Comparison of ENCODE assay signal across 8 cellular contexts in genomic region chr9:62798884-62799850, GRCh38.
DNase-seq lines count a peak whose midpoint lies in the region; ATAC-seq, FAIRE-seq and TF ChIP-seq lines count a peak whose summit lies in the region.
"Not testable (repeated sequence)": the region's sequence is repeated elsewhere in the genome, so short reads cannot be mapped to it uniquely, and the experiment has no call there.

No MANE protein-coding gene starts in this region.

- H3K36me3 ChIP-seq in GM12878 (ENCODE audit: control insufficient read depth in 2 of 2, insufficient read depth in 2 of 2, low read length in 1 of 2); parathyroid adenoma (ENCODE audit: control insufficient read depth, insufficient read depth, low read length): not testable (repeated sequence)

- H3K9me3 Mint-ChIP-seq in IgD-negative memory B cell; activated CD4-positive, alpha-beta memory T cell treated with anti-CD3 and anti-CD28 coated beads for 36 hours: not testable (repeated sequence)

- peak overlapping the region; percentile 70 for H3K9ac ChIP-seq in GM12878 (ENCODE audit: control insufficient read depth, insufficient read depth, low read length)
- H3K9ac ChIP-seq in parathyroid adenoma, result not testable (repeated sequence)

- H2AFZ ChIP-seq in GM12878 (ENCODE audit: control insufficient read depth, low read depth, low read length), result peak overlapping the region; percentile 58
- H2AFZ ChIP-seq in parathyroid adenoma, result peak overlapping the region; percentile 42

- H3K36me3 Mint-ChIP-seq in IgD-negative memory B cell; activated CD4-positive, alpha-beta memory T cell treated with anti-CD3 and anti-CD28 coated beads for 36 hours: not testable (repeated sequence)

- CTCF ChIA-PET in activated CD4-positive, alpha-beta memory T cell treated with anti-CD3 and anti-CD28 coated beads for 36 hours (lab: Charles Lee), result interaction anchor here (1.1 kb wide), 1 partner anchor 1018 kb away, joined by 4 read pairs; no protein-coding TSS in a partner anchor
- CTCF ChIA-PET in GM12878 (lab: Yijun Ruan, JAX), result interaction anchor here (3.3 kb wide), 1 partner anchor 1018 kb away, joined by 25 read pairs; no protein-coding TSS in a partner anchor

- not testable (repeated sequence) for H3K4me1 ChIP-seq in GM12878 (ENCODE audit: control insufficient read depth, insufficient read depth, low read length); parathyroid adenoma

- peaks cover 10 to 23% (median 19%) of the 10 kb centered on the region in 3 donors for H3K4me1 Mint-ChIP-seq in IgD-negative memory B cell
- H3K4me1 Mint-ChIP-seq in activated CD4-positive, alpha-beta memory T cell treated with anti-CD3 and anti-CD28 coated beads for 36 hours (ENCODE audit: low read depth), result peaks cover 31% of the 10 kb centered on the region

- peak; percentile 1 for ATAC-seq in GM12878

- TSS peak; percentile 85 for BruUV-seq in GM12878 (replicated peaks; lab: Mats Ljungman, UMichigan)

- H3K27ac ChIP-seq in GM12878 (ENCODE audit: control insufficient read depth, insufficient read depth), result peak overlapping the region; percentile 94
- not testable (repeated sequence) for H3K27ac ChIP-seq in parathyroid adenoma

- H3K9me3 ChIP-seq in GM12878 (replicated peaks; ENCODE audit: control insufficient read depth, insufficient read depth, low read length); parathyroid adenoma (ENCODE audit: control insufficient read depth, low read length): not testable (repeated sequence)

- peak overlapping the region; percentile 90 to 94 (median 93) for H3K4me3 Mint-ChIP-seq in IgD-negative memory B cell
- peak overlapping the region; percentile 20 for H3K4me3 Mint-ChIP-seq in activated CD4-positive, alpha-beta memory T cell treated with anti-CD3 and anti-CD28 coated beads for 36 hours

- peak overlapping the region; percentile 76 to 98 (median 89) for H3K27ac Mint-ChIP-seq in IgD-negative memory B cell
- not testable (repeated sequence) for H3K27ac Mint-ChIP-seq in activated CD4-positive, alpha-beta memory T cell treated with anti-CD3 and anti-CD28 coated beads for 36 hours

- not testable (repeated sequence) for H4K20me1 ChIP-seq in GM12878 (ENCODE audit: control insufficient read depth, insufficient read depth)

- H3K27me3 ChIP-seq in GM12878 (replicated peaks in 1 of 2; ENCODE audit: control insufficient read depth in 2 of 2, insufficient read depth in 2 of 2, low read length in 1 of 2); parathyroid adenoma (ENCODE audit: control insufficient read depth, insufficient read depth, low read length): not testable (repeated sequence)

- POLR2A ChIA-PET in activated CD4-positive, alpha-beta memory T cell treated with anti-CD3 and anti-CD28 coated beads for 36 hours (lab: Charles Lee), result not testable (repeated sequence)
- POLR2A ChIA-PET in GM12878 (lab: Charles Lee), result interaction anchor here (3.4 kb wide), 1 partner anchor 1018 kb away, joined by 35 read pairs; no protein-coding TSS in a partner anchor

- H3K4me3 ChIP-seq in GM12878 (peak overlapping the region; percentile 79), fibroblast of mammary gland (ENCODE audit: control insufficient read depth, low read depth, low read length) (peak overlapping the region; percentile 23)
- H3K4me3 ChIP-seq in parathyroid adenoma (ENCODE audit: low read depth, low read length), result not testable (repeated sequence)

- peak; percentile 41; the same call in 1 of the 2 replicates for TF ChIP-seq POLR2A in GM12878 (IDR thresholded peaks at IDR 0.05; ENCODE audit: low read depth, low read length)

- peak; percentile 49 for DNase-seq in EH (ENCODE audit: low read depth)
- DNase-seq in activated CD4-positive, alpha-beta memory T cell treated with anti-CD3 and anti-CD28 coated beads for 36 hours, result peak; percentile 56
- peak; percentile 40 for DNase-seq in GM12878 (ENCODE audit: low read depth, low spot score)
- peak; percentile 32 for DNase-seq in fibroblast of mammary gland (ENCODE audit: low read depth)
- DNase-seq in left kidney (ENCODE audit: low read depth, low spot score), result peak; percentile 48
- peak; percentile 54 for DNase-seq in superior temporal gyrus (ENCODE audit: extremely low spot score)

- RAD21 ChIA-PET in GM12878 (lab: Charles Lee; ENCODE audit: unreplicated experiment), result interaction anchor here (3.3 kb wide), 1 partner anchor 1018 kb away, joined by 47 read pairs; no protein-coding TSS in a partner anchor

- H3K4me2 ChIP-seq in GM12878 (ENCODE audit: control insufficient read depth, insufficient read depth), result peak overlapping the region; percentile 96
- peak overlapping the region; percentile 52 for H3K4me2 ChIP-seq in parathyroid adenoma (ENCODE audit: low read length)

- H3K79me2 ChIP-seq in GM12878 (ENCODE audit: control insufficient read depth, insufficient read depth, low read length), result peaks cover 40% of the 10 kb centered on the region
- not testable (repeated sequence) for H3K79me2 ChIP-seq in parathyroid adenoma

- TF ChIP-seq RAD21 in GM12878 (IDR thresholded peaks at IDR 0.05; ENCODE audit: insufficient read depth, low read depth, low read length), result not testable (repeated sequence)

- not testable (repeated sequence) for TF ChIP-seq EP300 in GM12878 (IDR thresholded peaks at IDR 0.05; ENCODE audit: borderline replicate concordance in 1 of 2, control insufficient read depth in 1 of 2, low read depth in 2 of 2, low read length in 2 of 2)

- intact Hi-C loops in activated CD4-positive, alpha-beta memory T cell treated with anti-CD3 and anti-CD28 coated beads for 36 hours (cut with micrococcal nuclease); GM12878 (cut with micrococcal nuclease; ENCODE audit: unreplicated experiment): not testable (repeated sequence)

- SMC1A ChIA-PET in GM12878 (lab: Charles Lee; ENCODE audit: uncharacterized antibody, unreplicated experiment), result interaction anchor here (1.8 kb wide), 1 partner anchor 1018 kb away, joined by 26 read pairs; no protein-coding TSS in a partner anchor

- not testable (repeated sequence) for TF ChIP-seq CTCF in GM12878 (IDR thresholded peaks at IDR 0.05 in 2 of 3, conservative IDR thresholded peaks at IDR 0.05 in 1 of 3; ENCODE audit: control insufficient read depth in 2 of 3, extremely low read depth in 1 of 3, insufficient read depth in 1 of 3, low read depth in 3 of 3, low read length in 3 of 3); fibroblast of mammary gland (conservative IDR thresholded peaks at IDR 0.05; ENCODE audit: control insufficient read depth, insufficient read depth, low read depth, low read length); parathyroid adenoma (IDR thresholded peaks at IDR 0.05)

- peaks cover 11% of the 10 kb centered on the region for H3K27me3 Mint-ChIP-seq in IgD-negative memory B cell
- H3K27me3 Mint-ChIP-seq in activated CD4-positive, alpha-beta memory T cell treated with anti-CD3 and anti-CD28 coated beads for 36 hours, result peaks cover 38% of the 10 kb centered on the region

- not testable (repeated sequence) for FAIRE-seq in GM12878 (lab: Jason Lieb, UNC)

- in situ Hi-C loops in GM12878 (cut with MboI), result not testable (repeated sequence)

- 5% methylated on average over 35 of the region's 35 CpGs for WGBS in GM12878 (ENCODE audit: insufficient coverage, insufficient replicate concordance, low lambda C conversion rate, missing lambda C conversion rate)

TF ChIP-seq in GM12878, 131 proteins besides CTCF, POLR2A, EP300 and RAD21 (continues in another document):
- peak; percentile 67 for TF ChIP-seq RUNX3 (IDR thresholded peaks at IDR 0.05; ENCODE audit: low read length)
- TF ChIP-seq RB1 (IDR thresholded peaks at IDR 0.05; ENCODE audit: borderline replicate concordance), result peak; percentile 48; the same call in 1 of the 2 replicates
- peak; percentile 97 for TF ChIP-seq NBN (IDR thresholded peaks at IDR 0.05)
- peak; percentile 57; the same call in 1 of the 2 replicates for TF ChIP-seq SMAD5 (IDR thresholded peaks at IDR 0.05; ENCODE audit: low read depth)
- TF ChIP-seq BACH1 (IDR thresholded peaks at IDR 0.05; ENCODE audit: borderline replicate concordance), result peak; percentile 68
- 0 out of 2 replicates have a peak, but pooled peaks have one; percentile 22 for TF ChIP-seq IRF4 (IDR thresholded peaks at IDR 0.05; ENCODE audit: low read depth, low read length)
- TF ChIP-seq SKIL (IDR thresholded peaks at IDR 0.05; ENCODE audit: low read depth, poor library complexity, severe bottlenecking), result peak; percentile 46
- peak; percentile 73; the same call in 1 of the 2 replicates for TF ChIP-seq ZBED1 (IDR thresholded peaks at IDR 0.05; ENCODE audit: borderline replicate concordance)
- 0 out of 2 replicates have a peak, but pooled peaks have one; percentile 20 for TF ChIP-seq YY1 (IDR thresholded peaks at IDR 0.05; ENCODE audit: low read depth, low read length)
- TF ChIP-seq CREM (IDR thresholded peaks at IDR 0.05; ENCODE audit: low read depth), result peak; percentile 44
- peak; percentile 50; the same call in 1 of the 2 replicates for TF ChIP-seq HDAC2 (IDR thresholded peaks at IDR 0.05)
- 0 out of 2 replicates have a peak, but pooled peaks have one; percentile 39 for TF ChIP-seq CBFB (IDR thresholded peaks at IDR 0.05; ENCODE audit: low read depth)
- TF ChIP-seq, protein P1, sequence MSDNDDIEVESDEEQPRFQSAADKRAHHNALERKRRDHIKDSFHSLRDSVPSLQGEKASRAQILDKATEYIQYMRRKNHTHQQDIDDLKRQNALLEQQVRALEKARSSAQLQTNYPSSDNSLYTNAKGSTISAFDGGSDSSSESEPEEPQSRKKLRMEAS (IDR thresholded peaks at IDR 0.05; ENCODE audit: low read depth, low read length), result peak; percentile 58; the same call in 1 of the 2 replicates
- peak; percentile 68 for TF ChIP-seq ATF7 (IDR thresholded peaks at IDR 0.05; ENCODE audit: low read depth)
- TF ChIP-seq EED (IDR thresholded peaks at IDR 0.05; ENCODE audit: low read depth), result peak; percentile 78
